ENCODE assay signal across 1 cellular context in the genomic region with DNA sequence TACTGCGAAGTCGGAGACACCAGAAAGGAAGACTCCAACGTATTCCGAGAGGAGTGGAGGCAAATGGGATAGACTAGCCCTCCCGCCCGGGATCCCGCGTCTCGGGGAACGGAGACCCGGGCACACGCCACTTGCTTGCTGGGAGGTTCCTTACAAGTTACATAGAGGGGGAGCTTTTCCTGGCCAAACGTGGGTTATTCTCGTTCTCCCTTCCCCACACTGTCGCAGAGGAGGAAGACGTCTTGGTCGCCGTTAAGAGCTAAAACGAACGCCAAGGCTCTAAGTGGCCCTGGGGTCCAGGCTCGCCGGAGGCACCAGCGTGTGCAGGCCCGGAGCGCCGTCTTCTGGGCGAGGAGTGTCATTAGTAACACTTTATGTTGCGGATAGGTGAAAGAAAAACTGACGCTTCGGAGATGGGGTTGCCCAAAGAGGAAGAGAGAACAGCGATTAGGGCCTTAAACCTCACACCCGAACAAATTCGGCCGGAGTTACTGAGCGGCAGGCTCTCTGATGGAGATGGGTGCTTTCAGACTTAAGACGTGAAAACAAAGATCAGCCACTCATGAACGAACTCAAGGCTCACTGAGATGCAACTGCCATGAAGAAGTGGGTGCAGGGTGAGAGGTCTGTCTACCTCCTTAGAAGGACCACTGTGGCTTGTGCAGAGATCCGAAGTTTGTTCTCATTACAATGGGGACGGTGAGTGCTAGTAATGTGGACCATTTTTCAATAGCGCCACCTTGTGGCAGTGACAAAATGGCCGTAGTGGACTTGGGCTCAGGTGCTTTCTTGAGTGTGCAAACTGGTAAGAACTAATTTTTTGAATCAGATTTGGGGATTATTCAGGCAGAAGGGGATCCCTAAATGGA.
TF ChIP-seq lines count a peak whose summit lies in the region.

No MANE protein-coding gene starts in this region.

TF ChIP-seq in HepG2, 621 proteins besides CTCF, POLR2A, EP300 and RAD21 (continued from another document):
- TF ChIP-seq, protein P1, sequence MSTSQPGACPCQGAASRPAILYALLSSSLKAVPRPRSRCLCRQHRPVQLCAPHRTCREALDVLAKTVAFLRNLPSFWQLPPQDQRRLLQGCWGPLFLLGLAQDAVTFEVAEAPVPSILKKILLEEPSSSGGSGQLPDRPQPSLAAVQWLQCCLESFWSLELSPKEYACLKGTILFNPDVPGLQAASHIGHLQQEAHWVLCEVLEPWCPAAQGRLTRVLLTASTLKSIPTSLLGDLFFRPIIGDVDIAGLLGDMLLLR (CRISPR knock-in tag; IDR thresholded peaks at IDR 0.05) = 0 out of 2 replicates have a peak, but pooled peaks have one; percentile 14
- TF ChIP-seq, protein P2, sequence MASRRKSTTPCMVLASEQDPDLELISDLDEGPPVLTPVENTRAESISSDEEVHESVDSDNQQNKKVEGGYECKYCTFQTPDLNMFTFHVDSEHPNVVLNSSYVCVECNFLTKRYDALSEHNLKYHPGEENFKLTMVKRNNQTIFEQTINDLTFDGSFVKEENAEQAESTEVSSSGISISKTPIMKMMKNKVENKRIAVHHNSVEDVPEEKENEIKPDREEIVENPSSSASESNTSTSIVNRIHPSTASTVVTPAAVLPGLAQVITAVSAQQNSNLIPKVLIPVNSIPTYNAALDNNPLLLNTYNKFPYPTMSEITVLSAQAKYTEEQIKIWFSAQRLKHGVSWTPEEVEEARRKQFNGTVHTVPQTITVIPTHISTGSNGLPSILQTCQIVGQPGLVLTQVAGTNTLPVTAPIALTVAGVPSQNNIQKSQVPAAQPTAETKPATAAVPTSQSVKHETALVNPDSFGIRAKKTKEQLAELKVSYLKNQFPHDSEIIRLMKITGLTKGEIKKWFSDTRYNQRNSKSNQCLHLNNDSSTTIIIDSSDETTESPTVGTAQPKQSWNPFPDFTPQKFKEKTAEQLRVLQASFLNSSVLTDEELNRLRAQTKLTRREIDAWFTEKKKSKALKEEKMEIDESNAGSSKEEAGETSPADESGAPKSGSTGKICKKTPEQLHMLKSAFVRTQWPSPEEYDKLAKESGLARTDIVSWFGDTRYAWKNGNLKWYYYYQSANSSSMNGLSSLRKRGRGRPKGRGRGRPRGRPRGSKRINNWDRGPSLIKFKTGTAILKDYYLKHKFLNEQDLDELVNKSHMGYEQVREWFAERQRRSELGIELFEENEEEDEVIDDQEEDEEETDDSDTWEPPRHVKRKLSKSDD (CRISPR knock-in tag; IDR thresholded peaks at IDR 0.05; ENCODE audit: low read depth) = peak; percentile 48; the same call in 1 of the 2 replicates
- TF ChIP-seq ZNF879 (CRISPR knock-in tag; IDR thresholded peaks at IDR 0.05) (no peak), MED8 (CRISPR knock-in tag; IDR thresholded peaks at IDR 0.05; ENCODE audit: insufficient replicate concordance) (no peak), YEATS4 (CRISPR knock-in tag; IDR thresholded peaks at IDR 0.05; ENCODE audit: borderline replicate concordance) (peak; percentile 53; the same call in 1 of the 2 replicates), NFATC3 (CRISPR knock-in tag; IDR thresholded peaks at IDR 0.05) (peak; percentile 91; the same call in 1 of the 2 replicates), FOXM1 (CRISPR knock-in tag; IDR thresholded peaks at IDR 0.05) (no peak), ZNF251 (CRISPR knock-in tag; IDR thresholded peaks at IDR 0.05) (no peak), TBX2 (CRISPR knock-in tag; IDR thresholded peaks at IDR 0.05; ENCODE audit: borderline replicate concordance) (peak; percentile 61), DMAP1 (CRISPR knock-in tag; IDR thresholded peaks at IDR 0.05) (0 out of 2 replicates have a peak, but pooled peaks have one; percentile 63)
